Comparison of ENCODE assay signal across 1 cellular context in genomic region chr1:31683997-31684396, GRCh38.
TF ChIP-seq lines count a peak whose summit lies in the region.

No MANE protein-coding gene starts in this region.

TF ChIP-seq in HepG2, 621 proteins besides CTCF, POLR2A, EP300 and RAD21 (continued from another document):
- peak; percentile 81; the same call in 1 of the 2 replicates for TF ChIP-seq HNRNPL (IDR thresholded peaks at IDR 0.05; ENCODE audit: low read depth, low read length)
